Comparison of ENCODE assay signal across 2 cellular contexts in genomic region chr5:75043736-75044264, GRCh38.
A peak's percentile ranks its signal among the peaks of the same experiment; 100 is the strongest.
TF ChIP-seq lines count a peak whose summit lies in the region.

No MANE protein-coding gene starts in this region.

TF ChIP-seq in HCT116, 20 proteins besides CTCF, POLR2A, EP300 and RAD21:
- no peak for TF ChIP-seq ELF1 (IDR thresholded peaks at IDR 0.05; ENCODE audit: borderline replicate concordance, low read depth)
- TF ChIP-seq EZH2 (IDR thresholded peaks at IDR 0.05), result no peak

TF ChIP-seq in H1, 55 proteins besides CTCF, POLR2A, EP300 and RAD21:
- TF ChIP-seq POLR2AphosphoS5 (IDR thresholded peaks at IDR 0.05; ENCODE audit: low read depth, low read length) (peak; percentile 55; the same call in 1 of the 2 replicates), RBBP5 (IDR thresholded peaks at IDR 0.05; ENCODE audit: borderline replicate concordance, low read depth, low read length) (no peak)
TF ChIP-seq in H1: peak in this region for 1.
